In genomic region chr4:7890635-7891393, GRCh38 we compare ENCODE assay signal across 9 cellular contexts. TPM values are rescaled to one million over a fixed set of nuclear protein-coding genes. Genes with fewer than 3 reads are reported as not detected.
DNase-seq lines count a peak whose midpoint lies in the region; FAIRE-seq and TF ChIP-seq lines count a peak whose summit lies in the region.
"Had no signal": no experiment of that assay in that cellular context is flagged by ENCODE, and none has a peak within 500 bp of the region (broad histone marks: within the 10 kb centered on the region; RNA-seq: fewer than 3 reads in every experiment).

No MANE protein-coding gene starts in this region.

- POLR2A ChIA-PET in A673 (lab: Charles Lee; ENCODE audit: low non-redundant PET): no interaction called here

- in situ Hi-C loops in astrocyte of the cerebellum (cut with HindIII; ENCODE audit: low sequenced_read_pairs): no loop called here

- H3K4me1 ChIP-seq in A673 (ENCODE audit: insufficient read depth, low read length, poor library complexity, severe bottlenecking): peaks cover 49% of the 10 kb centered on the region

- no TSS peak for BruUV-seq in A673 (replicated peaks; lab: Mats Ljungman, UMichigan)

- H3K27me3 ChIP-seq in A673 (replicated peaks; ENCODE audit: insufficient read depth, low read depth, low read length, poor library complexity): no peaks in the 10 kb centered on the region

- no peak for TF ChIP-seq CTCF in A673 (conservative IDR thresholded peaks at IDR 0.05; ENCODE audit: low read depth, low read length)
- TF ChIP-seq CTCF in astrocyte of the cerebellum (IDR thresholded peaks at IDR 0.05; ENCODE audit: low read depth, low read length, missing control alignments): no peak

- H3K36me3 ChIP-seq in A673 (ENCODE audit: insufficient read depth, low read length, poor library complexity, severe bottlenecking): no peaks in the 10 kb centered on the region

- intact Hi-C loops in A673 (cut with micrococcal nuclease; ENCODE audit: unreplicated experiment): no loop called here

- DNase-seq in A673 (ENCODE audit: low spot score) (peak; percentile 86), HTR-8/SVneo (ENCODE audit: insufficient read length, low spot score) (peak; percentile 67), astrocyte of the cerebellum (ENCODE audit: low read depth) (peak; percentile 87), kidney tubule cell (ENCODE audit: low spot score) (peak; percentile 63), activated T-cell treated with anti-CD3 and anti-CD28 coated beads for 4 hours (no peak), hippocampal formation (lab: John Stamatoyannopoulos, UW) (no peak)
- no peak for DNase-seq in stimulated activated CD8-positive, alpha-beta memory T cell treated with anti-CD3 and anti-CD28 coated beads, Interleukin-4, amount 100 ng/mL, for 48 hours
- no peak for DNase-seq in activated T-cell treated with anti-CD3 and anti-CD28 coated beads, Interleukin-2, amount 50 U/mL, for 1 hour

- no peak for FAIRE-seq in HTR-8/SVneo (lab: Jason Lieb, UNC)
- FAIRE-seq: RCC 7860 had no signal

- H3K9me3 ChIP-seq in A673 (ENCODE audit: low read depth, low read length, poor library complexity, severe bottlenecking): peaks cover 11% of the 10 kb centered on the region

- CTCF ChIA-PET in A673 (lab: Charles Lee): no interaction called here

- H3K27ac ChIP-seq in A673 (ENCODE audit: low read depth, low read length, poor library complexity, severe bottlenecking): peak overlapping the region; percentile 61

- H3K4me3 ChIP-seq in A673 (ENCODE audit: low read depth, low read length, poor library complexity, severe bottlenecking) (peak overlapping the region; percentile 3), astrocyte of the cerebellum (ENCODE audit: low read depth, low read length) (no peak overlapping the region)

RNA-seq across cellular contexts. Expression of gene AFAP1, which starts 48.8 kb away (rescaled TPM):
- 42.6 and 42.9 TPM in 2 replicates for total RNA-seq in A673 (2021)

Comparison
In these comparisons a context has a peak if more than half of its experiments do, and no peak if none do; other contexts are left out.
1. DNase-seq: peak in A673 (single experiment), HTR-8/SVneo (single experiment), astrocyte of the cerebellum (single experiment) and kidney tubule cell (single experiment); none in stimulated activated CD8-positive, alpha-beta memory T cell treated with anti-CD3 and anti-CD28 coated beads, Interleukin-4, amount 100 ng/mL, for 48 hours (single experiment), activated T-cell treated with anti-CD3 and anti-CD28 coated beads, Interleukin-2, amount 50 U/mL, for 1 hour (single experiment), activated T-cell treated with anti-CD3 and anti-CD28 coated beads for 4 hours (single experiment) and hippocampal formation (0 of 2).